ENCODE assay signal across 15 cellular contexts in genomic region chr15:63519548-63520178, GRCh38.
"Had no signal": no experiment of that assay in that cellular context is flagged by ENCODE, and none has a peak within 500 bp of the region (broad histone marks: within the 10 kb centered on the region; RNA-seq: fewer than 3 reads in every experiment).

No MANE protein-coding gene starts in this region.

- H3K4me3 Mint-ChIP-seq: activated CD4-positive, alpha-beta memory T cell treated with anti-CD3 and anti-CD28 coated beads, Interleukin-2, amount 10 ng/mL, durations not matched to agents 7 days and 5 days; T-helper 2 cell treated with Interferon-gamma antibody and Interleukin-4, amounts not matched to agents 5 μg/mL and 100 μg/mL, for 36 hours had no signal

- H3K27me3 Mint-ChIP-seq: activated CD4-positive, alpha-beta memory T cell treated with anti-CD3 and anti-CD28 coated beads, Interleukin-2, amount 10 ng/mL, durations not matched to agents 7 days and 5 days; naive B cell; progenitor cell of endocrine pancreas had no signal

- DNase-seq: activated CD4-positive, alpha-beta memory T cell treated with anti-CD3 and anti-CD28 coated beads, Interleukin-2, amount 10 ng/mL, durations not matched to agents 7 days and 5 days; activated CD4-positive, alpha-beta T cell treated with anti-CD3 and anti-CD28 coated beads for 1 hour; effector CD4-positive, alpha-beta T cell; hippocampal formation; lower lobe of right lung; midbrain; naive B cell; occipital lobe; right cardiac atrium; stimulated activated CD4-positive, alpha-beta T cell treated with anti-CD3 and anti-CD28 coated beads, Interleukin-1b, Interleukin-23, amount 100 ng/mL, for 48 hours; stimulated activated naive CD4-positive, alpha-beta T cell had no signal

- H3K4me3 ChIP-seq: coronary artery, lower lobe of right lung, smooth muscle cell had no signal

- H3K9me3 Mint-ChIP-seq: activated CD4-positive, alpha-beta memory T cell treated with anti-CD3 and anti-CD28 coated beads, Interleukin-2, amount 10 ng/mL, durations not matched to agents 7 days and 5 days; naive B cell; T-helper 2 cell treated with Interferon-gamma antibody and Interleukin-4, amounts not matched to agents 5 μg/mL and 100 μg/mL, for 36 hours had no signal

- H3K9me3 ChIP-seq: lower lobe of right lung had no signal

- H3K27ac ChIP-seq: coronary artery, lower lobe of right lung had no signal

- H3K36me3 Mint-ChIP-seq: naive B cell had no signal

- ATAC-seq: lower lobe of right lung, right cardiac atrium had no signal

- H3K27ac Mint-ChIP-seq: activated CD4-positive, alpha-beta memory T cell treated with anti-CD3 and anti-CD28 coated beads, Interleukin-2, amount 10 ng/mL, durations not matched to agents 7 days and 5 days; progenitor cell of endocrine pancreas; T-helper 2 cell treated with Interferon-gamma antibody and Interleukin-4, amounts not matched to agents 5 μg/mL and 100 μg/mL, for 36 hours had no signal

- H3K36me3 ChIP-seq: lower lobe of right lung had no signal
